8 cellular contexts compared by ENCODE assay signal in genomic region chr12:7959278-7960063, GRCh38. TPM values are rescaled to one million over a fixed set of nuclear protein-coding genes. Genes with fewer than 3 reads are reported as not detected.
DNase-seq lines count a peak whose midpoint lies in the region; ATAC-seq lines count a peak whose summit lies in the region.

No MANE protein-coding gene starts in this region.

- intact Hi-C loops in CD4-positive, alpha-beta memory T cell (cut with micrococcal nuclease), result loop anchor here (1.0 kb wide), 6 partner anchors 11 to 99 kb away; partner anchors contain the start of gene SLC2A3

- H3K4me1 Mint-ChIP-seq in CD4-positive, alpha-beta memory T cell, result peaks cover 26 to 44% (median 35%) of the 10 kb centered on the region in 4 donors
- peaks cover 28% of the 10 kb centered on the region for H3K4me1 Mint-ChIP-seq in activated naive CD8-positive, alpha-beta T cell treated with anti-CD3 and anti-CD28 coated beads for 36 hours
- H3K4me1 Mint-ChIP-seq in memory B cell, result peaks cover 19% of the 10 kb centered on the region

- POLR2A ChIA-PET in CD4-positive, alpha-beta memory T cell (lab: Charles Lee; ENCODE audit: partially characterized antibody), result interaction anchor here (1.1 to 7.7 kb wide), 12 partner anchors 8 to 284 kb away, joined by 3 to 394 read pairs (median 8); partner anchors contain the start of genes FOXJ2 and SLC2A3

- ATAC-seq in GM21786 (IDR thresholded peaks at IDR 0.05; ENCODE audit: unreplicated experiment), result peak; percentile 54
- ATAC-seq in memory B cell (ENCODE audit: low read depth), result peak; percentile 16

- H3K27ac Mint-ChIP-seq in CD4-positive, alpha-beta memory T cell, result peak overlapping the region; percentile 85 to 99 (median 96)
- H3K27ac Mint-ChIP-seq in activated naive CD8-positive, alpha-beta T cell treated with anti-CD3 and anti-CD28 coated beads for 36 hours, result peak overlapping the region; percentile 92
- peak overlapping the region; percentile 92 for H3K27ac Mint-ChIP-seq in memory B cell

- no peaks in the 10 kb centered on the region for H3K36me3 Mint-ChIP-seq in CD4-positive, alpha-beta memory T cell
- peaks cover under 1% of the 10 kb centered on the region for H3K36me3 Mint-ChIP-seq in activated naive CD8-positive, alpha-beta T cell treated with anti-CD3 and anti-CD28 coated beads for 36 hours
- H3K36me3 Mint-ChIP-seq in memory B cell, result no peaks in the 10 kb centered on the region

- H3K27me3 ChIP-seq in CD4-positive, alpha-beta memory T cell (ENCODE audit: insufficient read depth, low read length), result no peaks in the 10 kb centered on the region

- H3K4me1 ChIP-seq in CD4-positive, alpha-beta memory T cell (ENCODE audit: insufficient read depth, low read length), result peaks cover 39% of the 10 kb centered on the region

- peak overlapping the region; percentile 81 to 96 (median 92) for H3K4me3 Mint-ChIP-seq in CD4-positive, alpha-beta memory T cell
- H3K4me3 Mint-ChIP-seq in activated naive CD8-positive, alpha-beta T cell treated with anti-CD3 and anti-CD28 coated beads for 36 hours, result peak overlapping the region; percentile 86
- peak overlapping the region; percentile 95 for H3K4me3 Mint-ChIP-seq in memory B cell

- H3K27me3 Mint-ChIP-seq in CD4-positive, alpha-beta memory T cell, result no peaks in the 10 kb centered on the region
- no peaks in the 10 kb centered on the region for H3K27me3 Mint-ChIP-seq in activated naive CD8-positive, alpha-beta T cell treated with anti-CD3 and anti-CD28 coated beads for 36 hours
- no peaks in the 10 kb centered on the region for H3K27me3 Mint-ChIP-seq in memory B cell

- no peaks in the 10 kb centered on the region for H3K9me3 ChIP-seq in CD4-positive, alpha-beta memory T cell (ENCODE audit: control insufficient read depth in 1 of 2, low read length in 2 of 2)

- no peaks in the 10 kb centered on the region for H3K9me3 Mint-ChIP-seq in CD4-positive, alpha-beta memory T cell
- H3K9me3 Mint-ChIP-seq in activated naive CD8-positive, alpha-beta T cell treated with anti-CD3 and anti-CD28 coated beads for 36 hours, result no peaks in the 10 kb centered on the region
- H3K9me3 Mint-ChIP-seq in memory B cell, result no peaks in the 10 kb centered on the region

- peak overlapping the region; percentile 30 to 54 for H3K4me3 ChIP-seq in CD4-positive, alpha-beta memory T cell (ENCODE audit: low read length in 2 of 2)

- H3K36me3 ChIP-seq in CD4-positive, alpha-beta memory T cell (ENCODE audit: insufficient read depth, low read length), result no peaks in the 10 kb centered on the region

- peak overlapping the region; percentile 69 for H3K27ac ChIP-seq in CD4-positive, alpha-beta memory T cell (ENCODE audit: low read depth, low read length)

- peak; percentile 32 to 59 (median 55) for DNase-seq in CD4-positive, alpha-beta memory T cell
- DNase-seq in RPMI7951 (ENCODE audit: low read depth) (peak; percentile 93), memory B cell (ENCODE audit: low spot score in 2 of 2) (peak in 1 of 2 donors; percentile 17), HuH-7.5 (ENCODE audit: low spot score) (no peak), DMS79 treated with DMSO at 0.1 percent for 48 hours (lab: John Stamatoyannopoulos, UW) (no peak), AG20443 (ENCODE audit: low spot score) (no peak)
- DNase-seq in activated naive CD8-positive, alpha-beta T cell treated with anti-CD3 and anti-CD28 coated beads for 36 hours, result peak; percentile 47

- CTCF ChIA-PET in CD4-positive, alpha-beta memory T cell (lab: Charles Lee; ENCODE audit: partially characterized antibody), result interaction anchor here (1.2 to 14.8 kb wide), 13 partner anchors 11 to 119 kb away, joined by 3 to 396 read pairs (median 10); partner anchors contain the start of gene SLC2A3

RNA-seq across cellular contexts. Expression of gene SLC2A3, which starts 23.5 kb away (rescaled TPM):
- total RNA-seq in CD4-positive, alpha-beta memory T cell, result 100 to 1,000 TPM; 157 to 158 TPM
- 100 to 1,000 TPM; 100 to 275 TPM for polyA plus RNA-seq in CD4-positive, alpha-beta memory T cell
- 20.1 and 20.6 TPM in 2 replicates for total RNA-seq in RPMI7951 (2014; rRNA removed; shearing (Covaris generic))
- 100 to 1,000 TPM; 125 to 147 TPM for total RNA-seq in activated naive CD8-positive, alpha-beta T cell treated with anti-CD3 and anti-CD28 coated beads for 36 hours

Comparison
In these comparisons a context has a peak if more than half of its experiments do, and no peak if none do; other contexts are left out.
1. DNase-seq: peak in CD4-positive, alpha-beta memory T cell (5 of 5), RPMI7951 (single experiment) and activated naive CD8-positive, alpha-beta T cell treated with anti-CD3 and anti-CD28 coated beads for 36 hours (single experiment); none in HuH-7.5 (single experiment), DMS79 treated with DMSO at 0.1 percent for 48 hours (single experiment) and AG20443 (single experiment).
2. Peak in every context shown above with its lines, with median percentiles within 50 percentile points of each other: H3K27ac Mint-ChIP-seq and H3K4me3 Mint-ChIP-seq.